In genomic region chr1:203289281-203289981, GRCh38 we compare ENCODE assay signal across 7 cellular contexts. TPM values are rescaled to one million over a fixed set of nuclear protein-coding genes. Genes with fewer than 3 reads are reported as not detected.
DNase-seq lines count a peak whose midpoint lies in the region; ATAC-seq and TF ChIP-seq lines count a peak whose summit lies in the region.

No MANE protein-coding gene starts in this region.

- ATAC-seq in GM19023 (IDR thresholded peaks at IDR 0.05; ENCODE audit: unreplicated experiment) = peak; percentile 54
- ATAC-seq in HG03039 (IDR thresholded peaks at IDR 0.05; ENCODE audit: unreplicated experiment) = peak; percentile 46

- no peaks in the 10 kb centered on the region for H3K36me3 ChIP-seq in SJCRH30
- no peaks in the 10 kb centered on the region for H3K36me3 ChIP-seq in liver (ENCODE audit: control insufficient read depth in 4 of 4, insufficient read depth in 3 of 4, low read depth in 1 of 4, low read length in 3 of 4)

- CTCF ChIA-PET in activated naive CD4-positive, alpha-beta T cell treated with anti-CD3 and anti-CD28 coated beads, Interleukin-2, amount 10 ng/mL, durations not matched to agents 7 days and 5 days (lab: Charles Lee) = interaction anchor here (0.7 to 7.8 kb wide), 9 partner anchors 12 to 199 kb away, joined by 3 to 71 read pairs (median 12); no protein-coding TSS in a partner anchor

- H3K9me3 ChIP-seq in SJCRH30 (replicated peaks) = no peaks in the 10 kb centered on the region
- H3K9me3 ChIP-seq in liver (ENCODE audit: control insufficient read depth in 4 of 4, low read length in 3 of 4) = no peaks in the 10 kb centered on the region

- H3K36me3 Mint-ChIP-seq in activated naive CD4-positive, alpha-beta T cell treated with anti-CD3 and anti-CD28 coated beads, Interleukin-2, amount 10 ng/mL, durations not matched to agents 7 days and 5 days = no peaks in the 10 kb centered on the region

- no peaks in the 10 kb centered on the region for H3K9me3 Mint-ChIP-seq in activated naive CD4-positive, alpha-beta T cell treated with anti-CD3 and anti-CD28 coated beads, Interleukin-2, amount 10 ng/mL, durations not matched to agents 7 days and 5 days

- DNase-seq in SJCRH30 (peak in 1 of 2 experiments; percentile 49), cerebellar cortex (ENCODE audit: low spot score) (no peak)
- peak; percentile 93 for DNase-seq in activated naive CD4-positive, alpha-beta T cell treated with anti-CD3 and anti-CD28 coated beads, Interleukin-2, amount 10 ng/mL, durations not matched to agents 7 days and 5 days
- peak; percentile 79 for DNase-seq in stimulated activated CD8-positive, alpha-beta memory T cell treated with anti-CD3 and anti-CD28 coated beads, Interleukin-12 subunit alpha, Interleukin-12 subunit beta, amount 100 ng/mL, for 4 hours (ENCODE audit: low read depth)

- WGBS in liver = 59% methylated on average over 12 of the region's 12 CpGs

- peak in 1 of 2 donors; percentile 8 for TF ChIP-seq RAD21 in liver (IDR thresholded peaks at IDR 0.05)

- H3K27ac ChIP-seq in SJCRH30 (peak overlapping the region; percentile 49), liver (ENCODE audit: low read depth in 1 of 2, low read length in 2 of 2) (peak overlapping the region; percentile 76 to 77)

- H3K27me3 Mint-ChIP-seq in activated naive CD4-positive, alpha-beta T cell treated with anti-CD3 and anti-CD28 coated beads, Interleukin-2, amount 10 ng/mL, durations not matched to agents 7 days and 5 days = no peaks in the 10 kb centered on the region

- no peak for TF ChIP-seq CTCF in liver (IDR thresholded peaks at IDR 0.05; ENCODE audit: low read depth, low read length, missing input control)

- H3K27me3 ChIP-seq in SJCRH30 (no peaks in the 10 kb centered on the region), liver (ENCODE audit: control insufficient read depth in 4 of 4, insufficient read depth in 4 of 4, low read length in 3 of 4) (no peaks in the 10 kb centered on the region)

- peak overlapping the region; percentile 76 for H3K4me3 Mint-ChIP-seq in activated naive CD4-positive, alpha-beta T cell treated with anti-CD3 and anti-CD28 coated beads, Interleukin-2, amount 10 ng/mL, durations not matched to agents 7 days and 5 days

- peak overlapping the region in 1 of 2 donors; percentile 56 for H3K9ac ChIP-seq in liver (ENCODE audit: low read depth in 1 of 2, low read length in 2 of 2)

- H3K27ac Mint-ChIP-seq in activated naive CD4-positive, alpha-beta T cell treated with anti-CD3 and anti-CD28 coated beads, Interleukin-2, amount 10 ng/mL, durations not matched to agents 7 days and 5 days = peak overlapping the region; percentile 100

- H3K4me1 ChIP-seq in SJCRH30 (peaks cover 59% of the 10 kb centered on the region), liver (ENCODE audit: control insufficient read depth in 4 of 4, insufficient read depth in 4 of 4, low read length in 3 of 4) (peaks cover 0 to 10% (median 5%) of the 10 kb centered on the region in 4 donors)

- peaks cover 79% of the 10 kb centered on the region for H3K4me1 Mint-ChIP-seq in activated naive CD4-positive, alpha-beta T cell treated with anti-CD3 and anti-CD28 coated beads, Interleukin-2, amount 10 ng/mL, durations not matched to agents 7 days and 5 days

- H3K4me3 ChIP-seq in SJCRH30 (no peak overlapping the region), liver (ENCODE audit: low read depth in 1 of 3, low read length in 3 of 3) (no peak overlapping the region)

TF ChIP-seq in liver, 16 proteins besides CTCF, POLR2A, EP300 and RAD21:
- TF ChIP-seq NR2F2 (IDR thresholded peaks at IDR 0.05) (no peak), EGR1 (IDR thresholded peaks at IDR 0.05; ENCODE audit: low read depth in 2 of 2) (no peak), SP1 (IDR thresholded peaks at IDR 0.05) (peak; percentile 23)
- TF ChIP-seq, protein P1, sequence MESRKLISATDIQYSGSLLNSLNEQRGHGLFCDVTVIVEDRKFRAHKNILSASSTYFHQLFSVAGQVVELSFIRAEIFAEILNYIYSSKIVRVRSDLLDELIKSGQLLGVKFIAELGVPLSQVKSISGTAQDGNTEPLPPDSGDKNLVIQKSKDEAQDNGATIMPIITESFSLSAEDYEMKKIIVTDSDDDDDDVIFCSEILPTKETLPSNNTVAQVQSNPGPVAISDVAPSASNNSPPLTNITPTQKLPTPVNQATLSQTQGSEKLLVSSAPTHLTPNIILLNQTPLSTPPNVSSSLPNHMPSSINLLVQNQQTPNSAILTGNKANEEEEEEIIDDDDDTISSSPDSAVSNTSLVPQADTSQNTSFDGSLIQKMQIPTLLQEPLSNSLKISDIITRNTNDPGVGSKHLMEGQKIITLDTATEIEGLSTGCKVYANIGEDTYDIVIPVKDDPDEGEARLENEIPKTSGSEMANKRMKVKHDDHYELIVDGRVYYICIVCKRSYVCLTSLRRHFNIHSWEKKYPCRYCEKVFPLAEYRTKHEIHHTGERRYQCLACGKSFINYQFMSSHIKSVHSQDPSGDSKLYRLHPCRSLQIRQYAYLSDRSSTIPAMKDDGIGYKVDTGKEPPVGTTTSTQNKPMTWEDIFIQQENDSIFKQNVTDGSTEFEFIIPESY (IDR thresholded peaks at IDR 0.05) = no peak

RNA-seq across cellular contexts. Expression of gene BTG2, which starts 15.9 kb away (rescaled TPM):
- 59.8 and 63.1 TPM in 2 replicates for total RNA-seq in SJCRH30 (2014; rRNA removed; shearing (Covaris generic))
- 10 to 100 TPM in 1 of 2 donors, 1 to 10 TPM in 1; 4.7 to 52.5 TPM for total RNA-seq in liver
- polyA plus RNA-seq in liver = 1 to 10 TPM; 3.8 to 4.9 TPM

RNA-seq across cellular contexts. Expression of gene CHIT1, which starts 60.0 kb away (rescaled TPM):
- 0.08 and 0.18 TPM in 2 replicates for total RNA-seq in SJCRH30 (2014; rRNA removed; shearing (Covaris generic))
- total RNA-seq in liver = under 1 TPM in 1 of 2 donors, not detected in 1; under 0.01 TPM
- under 1 TPM in 1 of 2 donors, not detected in 1; 0.07 TPM for polyA plus RNA-seq in liver
